In genomic region chr10:28397229-28397628, GRCh38 we compare ENCODE assay signal across 8 cellular contexts.
"Had no signal": no experiment of that assay in that cellular context is flagged by ENCODE, and none has a peak within 500 bp of the region (broad histone marks: within the 10 kb centered on the region; RNA-seq: fewer than 3 reads in every experiment).

No MANE protein-coding gene starts in this region.

- H3K4me2 ChIP-seq: KMS-11 had no signal

- DNase-seq: IMR-90, KBM-7, KG1 had no signal

- H3K4me3 Mint-ChIP-seq: IgD-negative memory B cell had no signal

- H3K36me3 Mint-ChIP-seq: IgD-negative memory B cell had no signal

- ATAC-seq: HepG2 had no signal

- H3K27ac Mint-ChIP-seq: IgD-negative memory B cell had no signal

- H3K27ac ChIP-seq: HL-60, KMS-11 had no signal

- FAIRE-seq: HepG2, HTR-8/SVneo had no signal

- H3K9ac ChIP-seq: KMS-11 had no signal
